ENCODE assay signal across 8 cellular contexts in the genomic region with DNA sequence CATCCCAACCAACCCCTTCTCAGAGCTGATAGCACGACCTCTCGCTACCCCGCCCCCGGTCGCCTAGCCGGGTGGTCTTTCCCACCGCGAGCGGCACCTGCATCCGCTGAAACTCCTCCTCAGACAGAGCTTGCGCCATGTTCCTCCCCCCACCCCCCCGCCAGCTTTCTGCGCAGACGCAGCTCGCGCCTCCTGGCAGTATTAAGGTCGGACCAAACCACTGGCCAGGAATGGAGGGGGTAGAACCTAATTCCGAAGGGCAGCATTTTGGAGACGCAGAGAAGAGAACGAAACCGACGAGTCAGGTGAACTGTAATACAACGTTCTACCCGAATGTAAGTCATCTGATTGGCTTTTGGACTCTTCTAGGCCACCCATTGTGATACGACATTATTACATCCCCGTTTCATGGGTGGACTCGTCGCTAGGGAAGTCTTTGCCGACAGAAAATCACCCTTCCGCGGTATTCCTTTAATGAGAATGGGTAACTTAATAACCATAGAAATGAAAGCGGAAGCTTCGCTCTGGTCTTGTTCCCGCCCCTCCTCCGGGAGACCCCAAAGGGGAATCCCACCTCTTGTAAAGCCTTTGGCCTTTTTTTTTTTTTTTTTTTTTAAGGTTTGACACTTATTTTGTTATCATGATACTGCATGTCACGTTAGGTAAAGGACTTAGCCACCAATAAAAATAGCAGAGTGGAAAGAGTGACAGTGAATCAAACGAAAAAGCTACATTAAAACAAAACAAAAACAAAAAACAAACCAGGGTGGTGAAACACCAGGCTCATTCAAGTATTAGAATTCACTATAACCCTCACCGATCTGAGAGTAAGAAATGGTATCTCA. TPM values are rescaled to one million over a fixed set of nuclear protein-coding genes. Genes with fewer than 3 reads are reported as not detected.
DNase-seq lines count a peak whose midpoint lies in the region; ATAC-seq and TF ChIP-seq lines count a peak whose summit lies in the region.

A gene with protein sequence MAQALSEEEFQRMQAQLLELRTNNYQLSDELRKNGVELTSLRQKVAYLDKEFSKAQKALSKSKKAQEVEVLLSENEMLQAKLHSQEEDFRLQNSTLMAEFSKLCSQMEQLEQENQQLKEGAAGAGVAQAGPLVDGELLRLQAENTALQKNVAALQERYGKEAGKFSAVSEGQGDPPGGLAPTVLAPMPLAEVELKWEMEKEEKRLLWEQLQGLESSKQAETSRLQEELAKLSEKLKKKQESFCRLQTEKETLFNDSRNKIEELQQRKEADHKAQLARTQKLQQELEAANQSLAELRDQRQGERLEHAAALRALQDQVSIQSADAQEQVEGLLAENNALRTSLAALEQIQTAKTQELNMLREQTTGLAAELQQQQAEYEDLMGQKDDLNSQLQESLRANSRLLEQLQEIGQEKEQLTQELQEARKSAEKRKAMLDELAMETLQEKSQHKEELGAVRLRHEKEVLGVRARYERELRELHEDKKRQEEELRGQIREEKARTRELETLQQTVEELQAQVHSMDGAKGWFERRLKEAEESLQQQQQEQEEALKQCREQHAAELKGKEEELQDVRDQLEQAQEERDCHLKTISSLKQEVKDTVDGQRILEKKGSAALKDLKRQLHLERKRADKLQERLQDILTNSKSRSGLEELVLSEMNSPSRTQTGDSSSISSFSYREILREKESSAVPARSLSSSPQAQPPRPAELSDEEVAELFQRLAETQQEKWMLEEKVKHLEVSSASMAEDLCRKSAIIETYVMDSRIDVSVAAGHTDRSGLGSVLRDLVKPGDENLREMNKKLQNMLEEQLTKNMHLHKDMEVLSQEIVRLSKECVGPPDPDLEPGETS (minus strand): TSS at position 174 of the 845 bp plus-strand sequence. CDS start 35 bp downstream, at position 139.

- intact Hi-C loops in esophagus muscularis mucosa (cut with DNase I) = no loop called here

- peak; percentile 78 for ATAC-seq in GM21576 (IDR thresholded peaks at IDR 0.05; ENCODE audit: unreplicated experiment)

- WGBS in esophagus muscularis mucosa = 32% methylated on average over 38 of the region's 38 CpGs

- peak; percentile 53 to 63 for TF ChIP-seq POLR2A in Peyer's patch (IDR thresholded peaks at IDR 0.05)
- no peak for TF ChIP-seq POLR2A in esophagus muscularis mucosa (IDR thresholded peaks at IDR 0.05; ENCODE audit: low read depth)

- peak within 1 kb of the TSS; percentile 78 to 90 (median 82) for H3K27ac ChIP-seq in Peyer's patch
- H3K27ac ChIP-seq in esophagus muscularis mucosa (replicated peaks in 1 of 4) = peak within 1 kb of the TSS; percentile 74 to 82 (median 80)

- no peaks in the 10 kb centered on the region for H3K27me3 ChIP-seq in Peyer's patch
- no peaks in the 10 kb centered on the region for H3K27me3 ChIP-seq in esophagus muscularis mucosa

- DNase-seq in DMS153 (lab: John Stamatoyannopoulos, UW) (peak; percentile 71), KBM-7 (peak; percentile 96), Peyer's patch (peak; percentile 55 to 84 (median 82)), esophagus muscularis mucosa (ENCODE audit: extremely low spot score) (peak; percentile 92), myocyte (ENCODE audit: low read depth) (peak; percentile 91)
- DNase-seq in activated T-cell treated with anti-CD3 and anti-CD28 coated beads, Interleukin-2, amount 50 U/mL, for 48 hours = peak; percentile 77 to 79
- peak; percentile 44 to 51 for DNase-seq in stimulated activated CD8-positive, alpha-beta memory T cell treated with anti-CD3 and anti-CD28 coated beads, Interleukin-7, amount 100 ng/mL, for 48 hours (ENCODE audit: extremely low read depth in 1 of 2, low read depth in 1 of 2)

- TF ChIP-seq CTCF in Peyer's patch (IDR thresholded peaks at IDR 0.05) = no peak
- no peak for TF ChIP-seq CTCF in esophagus muscularis mucosa (IDR thresholded peaks at IDR 0.05)

- in situ Hi-C loops in KBM-7 (cut with MboI; ENCODE audit: low pct_unique_long_range_greater_than_20kb, low sequenced_read_pairs) = no loop called here

- no peak for TF ChIP-seq EP300 in esophagus muscularis mucosa (IDR thresholded peaks at IDR 0.05)

- H3K36me3 ChIP-seq in Peyer's patch = peaks cover 0 to 11% (median 0%) of the 10 kb centered on the region in 3 donors
- H3K36me3 ChIP-seq in esophagus muscularis mucosa = peaks cover 0 to 20% (median 14%) of the 10 kb centered on the region in 4 donors

- peaks cover 0 to 7% (median 0%) of the 10 kb centered on the region in 4 donors for H3K4me1 ChIP-seq in Peyer's patch
- peaks cover 7 to 17% (median 11%) of the 10 kb centered on the region in 4 donors for H3K4me1 ChIP-seq in esophagus muscularis mucosa

- H3K9me3 ChIP-seq in Peyer's patch = no peaks in the 10 kb centered on the region
- H3K9me3 ChIP-seq in esophagus muscularis mucosa = no peaks in the 10 kb centered on the region

- peak within 1 kb of the TSS; percentile 57 to 72 (median 70) for H3K4me3 ChIP-seq in Peyer's patch
- peak within 1 kb of the TSS; percentile 62 to 73 (median 66) for H3K4me3 ChIP-seq in esophagus muscularis mucosa

RNA-seq across cellular contexts. Expression of the gene that starts here (rescaled TPM):
- total RNA-seq in Peyer's patch = 100 to 1,000 TPM in 1 of 4 donors, 10 to 100 TPM in 3; 32.4 to 139 (median 70.9) TPM
- 10 to 100 TPM; 24.7 to 36.4 (median 33.7) TPM for total RNA-seq in esophagus muscularis mucosa
- 22.4 and 24.4 TPM in 2 replicates for total RNA-seq in myocyte
- 33.6 TPM for polyA plus RNA-seq in myocyte (2012)

Comparison
In these comparisons a context has a peak if more than half of its experiments do, and no peak if none do; other contexts are left out.
1. Peak in every context shown above with its lines: DNase-seq, ATAC-seq, H3K4me3 ChIP-seq and H3K27ac ChIP-seq.